19 cellular contexts compared by ENCODE assay signal in genomic region chr2:121716126-121716525, GRCh38. TPM values are rescaled to one million over a fixed set of nuclear protein-coding genes. Genes with fewer than 3 reads are reported as not detected.
DNase-seq lines count a peak whose midpoint lies in the region; ATAC-seq and TF ChIP-seq lines count a peak whose summit lies in the region.
"Had no signal": no experiment of that assay in that cellular context is flagged by ENCODE, and none has a peak within 500 bp of the region (broad histone marks: within the 10 kb centered on the region; RNA-seq: fewer than 3 reads in every experiment).

No MANE protein-coding gene starts in this region.

- TF ChIP-seq CTCF in body of pancreas (IDR thresholded peaks at IDR 0.05) = no peak

- intact Hi-C loops in body of pancreas (cut with DNase I) = no loop called here

- 46 to 72% methylated on average over 1 of the region's 1 CpG for WGBS in body of pancreas, 2 donors

- H3K4me3 ChIP-seq in body of pancreas = no peak overlapping the region
- H3K4me3 ChIP-seq: GM12878 had no signal

- ATAC-seq in body of pancreas = peak; percentile 30
- ATAC-seq: GM12878, HepG2 had no signal

- DNase-seq in NCI-H82 treated with DMSO at 0.1 percent for 48 hours (lab: John Stamatoyannopoulos, UW; ENCODE audit: unreplicated experiment) = peak; percentile 24
- DNase-seq in body of pancreas = no peak
- DNase-seq in renal cortical epithelial cell (ENCODE audit: low read depth) = peak; percentile 42
- no peak for DNase-seq in NCI-H1092 (lab: John Stamatoyannopoulos, UW)
- no peak for DNase-seq in hippocampal formation (lab: John Stamatoyannopoulos, UW)
- no peak for DNase-seq in activated T-cell treated with anti-CD3 and anti-CD28 coated beads for 4 hours
- DNase-seq: ACHN; BE2C; C1 segment of cervical spinal cord; CD4-positive, CD25-positive, alpha-beta regulatory T cell; CD8-positive, alpha-beta memory T cell; COR-L47; DMS 273 treated with DMSO at 0.1 percent for 48 hours; DMS53; DND-41; EL; H9 had no signal

- no peaks in the 10 kb centered on the region for H3K27me3 ChIP-seq in body of pancreas
- H3K27me3 ChIP-seq: BE2C had no signal

- peak overlapping the region in 3 of 4 donors; percentile 32 to 69 (median 40) for H3K27ac ChIP-seq in body of pancreas

- H3K36me3 ChIP-seq in body of pancreas (replicated peaks in 1 of 2; ENCODE audit: insufficient read depth in 1 of 2, low read depth in 2 of 2) = no peaks in the 10 kb centered on the region
- H3K36me3 ChIP-seq: BE2C had no signal

- H3K4me1 ChIP-seq in body of pancreas = peaks cover 7% of the 10 kb centered on the region
- H3K4me1 ChIP-seq: BE2C had no signal

- no peaks in the 10 kb centered on the region for H3K9me3 ChIP-seq in body of pancreas
- H3K9me3 ChIP-seq: BE2C had no signal

- TF ChIP-seq POLR2A in body of pancreas (IDR thresholded peaks at IDR 0.05) = no peak

RNA-seq across cellular contexts. Expression of gene NIFK, which starts 20.5 kb away (rescaled TPM):
- total RNA-seq in body of pancreas (10 to 100 TPM; 20.8 to 26.4 TPM), renal cortical epithelial cell (87.5 and 104 TPM in 2 replicates)

RNA-seq across cellular contexts. Expression of gene TSN, which starts 39.3 kb away (rescaled TPM):
- 10 to 100 TPM; 18.2 to 20.8 TPM for total RNA-seq in body of pancreas
- 81.1 and 83.8 TPM in 2 replicates for total RNA-seq in renal cortical epithelial cell

Comparison
In these comparisons a context has a peak if more than half of its experiments do, and no peak if none do; other contexts are left out.
1. DNase-seq: peak in NCI-H82 treated with DMSO at 0.1 percent for 48 hours (single experiment) and renal cortical epithelial cell (single experiment); none in body of pancreas (0 of 4), NCI-H1092 (single experiment), hippocampal formation (0 of 2) and activated T-cell treated with anti-CD3 and anti-CD28 coated beads for 4 hours (single experiment).